In the genomic region with DNA sequence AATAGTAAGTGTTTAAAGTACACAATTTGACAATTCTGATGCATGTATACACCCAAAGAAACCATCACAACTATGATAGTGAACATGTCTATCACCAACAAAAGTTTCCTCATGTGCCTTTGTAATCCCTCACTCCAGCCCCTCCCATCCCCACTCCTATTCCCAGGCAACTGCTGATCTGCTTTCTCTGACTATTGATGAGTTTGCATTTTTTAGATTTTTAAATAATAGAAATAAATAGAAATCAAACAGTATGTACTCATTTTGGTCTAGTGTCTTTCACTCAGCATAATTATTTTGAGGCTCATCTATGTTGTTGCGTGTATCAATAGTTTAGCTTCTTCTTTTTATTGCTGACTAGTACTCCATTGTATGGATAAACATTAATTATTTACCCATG, we compare ENCODE assay signal across 2 cellular contexts.
TF ChIP-seq lines count a peak whose summit lies in the region.

No MANE protein-coding gene starts in this region.

TF ChIP-seq in A549, 52 proteins besides CTCF, POLR2A, EP300 and RAD21:
- peak; percentile 64 for TF ChIP-seq MAFK (IDR thresholded peaks at IDR 0.05; ENCODE audit: partially characterized antibody)
- TF ChIP-seq, protein P1, sequence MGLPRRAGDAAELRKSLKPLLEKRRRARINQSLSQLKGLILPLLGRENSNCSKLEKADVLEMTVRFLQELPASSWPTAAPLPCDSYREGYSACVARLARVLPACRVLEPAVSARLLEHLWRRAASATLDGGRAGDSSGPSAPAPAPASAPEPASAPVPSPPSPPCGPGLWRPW (IDR thresholded peaks at IDR 0.05) = no peak

TF ChIP-seq in K562, 482 proteins besides CTCF, POLR2A, EP300 and RAD21:
- no peak for TF ChIP-seq GATAD2B (IDR thresholded peaks at IDR 0.05; ENCODE audit: borderline replicate concordance)
- TF ChIP-seq FOXJ3 (CRISPR knock-in tag; IDR thresholded peaks at IDR 0.05) = no peak
- no peak for TF ChIP-seq ZNF79 (CRISPR knock-in tag; IDR thresholded peaks at IDR 0.05; ENCODE audit: low read depth)
- TF ChIP-seq MAFG (tag; conservative IDR thresholded peaks at IDR 0.05) = peak; percentile 81
- no peak for TF ChIP-seq ARNT (IDR thresholded peaks at IDR 0.05)
- no peak for TF ChIP-seq HMBOX1 (IDR thresholded peaks at IDR 0.05)
- peak; percentile 45; the same call in 1 of the 2 replicates for TF ChIP-seq MAFK (IDR thresholded peaks at IDR 0.05; ENCODE audit: low read length)
- TF ChIP-seq ZNF639 (CRISPR knock-in tag; conservative IDR thresholded peaks at IDR 0.05 in 1 of 2, IDR thresholded peaks at IDR 0.05 in 1 of 2) = no peak
- TF ChIP-seq MCM7 (IDR thresholded peaks at IDR 0.05) = no peak
- TF ChIP-seq TCF7 (IDR thresholded peaks at IDR 0.05; ENCODE audit: borderline replicate concordance) = no peak
- no peak for TF ChIP-seq NFE2L1 (tag; IDR thresholded peaks at IDR 0.05; ENCODE audit: borderline replicate concordance, low read depth)
- TF ChIP-seq E2F8 (IDR thresholded peaks at IDR 0.05; ENCODE audit: low read depth, partially characterized antibody) = no peak
- no peak for TF ChIP-seq ZNF121 (CRISPR knock-in tag; conservative IDR thresholded peaks at IDR 0.05)
- TF ChIP-seq MAFF (IDR thresholded peaks at IDR 0.05; ENCODE audit: low read length) = peak; percentile 62
- TF ChIP-seq ILF3 (IDR thresholded peaks at IDR 0.05; ENCODE audit: borderline replicate concordance) = no peak
- no peak for TF ChIP-seq E2F1 (CRISPR knock-in tag; IDR thresholded peaks at IDR 0.05)
- peak; percentile 76 for TF ChIP-seq C11orf30 (IDR thresholded peaks at IDR 0.05; ENCODE audit: low read depth)
- TF ChIP-seq ZNF316 (IDR thresholded peaks at IDR 0.05) = peak; percentile 86
- TF ChIP-seq MTA2 (IDR thresholded peaks at IDR 0.05; ENCODE audit: low read depth) = no peak
- no peak for TF ChIP-seq TARDBP (IDR thresholded peaks at IDR 0.05)
- no peak for TF ChIP-seq KDM4B (IDR thresholded peaks at IDR 0.05; ENCODE audit: borderline replicate concordance in 2 of 2, low read depth in 1 of 2)
- TF ChIP-seq ZNF143 (CRISPR knock-in tag; IDR thresholded peaks at IDR 0.05) = no peak
- TF ChIP-seq ZC3H8 (IDR thresholded peaks at IDR 0.05) = no peak
